In the genomic region with DNA sequence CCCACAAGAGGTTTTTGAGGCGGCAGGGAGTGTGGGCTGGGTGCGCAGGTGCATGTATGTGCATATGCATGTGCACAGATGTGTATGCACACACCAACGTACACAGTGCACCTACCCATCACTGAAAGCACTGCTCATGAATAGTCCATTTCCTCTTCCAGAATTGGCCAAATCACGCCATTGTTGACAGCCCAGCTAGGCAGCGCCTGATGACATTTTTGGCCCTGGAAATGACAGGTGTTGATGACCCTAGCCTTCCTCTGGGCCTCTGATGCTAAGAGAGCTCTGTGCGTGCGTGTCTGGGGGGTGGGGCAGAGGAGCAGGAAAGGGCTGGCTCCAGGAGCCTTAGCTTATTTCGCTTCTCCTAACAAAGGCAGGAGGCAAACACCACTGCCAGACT, we compare ENCODE assay signal across 17 cellular contexts.
DNase-seq lines count a peak whose midpoint lies in the region; ATAC-seq, FAIRE-seq and TF ChIP-seq lines count a peak whose summit lies in the region.
"Had no signal": no experiment of that assay in that cellular context is flagged by ENCODE, and none has a peak within 500 bp of the region (broad histone marks: within the 10 kb centered on the region; RNA-seq: fewer than 3 reads in every experiment).

No MANE protein-coding gene starts in this region.

- H4K20me1 ChIP-seq in osteoblast (ENCODE audit: insufficient read depth, low read length): no peaks in the 10 kb centered on the region

- no peak for ATAC-seq in GM21723 (IDR thresholded peaks at IDR 0.05; ENCODE audit: unreplicated experiment)

- no peak overlapping the region for H3K4me2 ChIP-seq in osteoblast (ENCODE audit: insufficient read depth, low read length)

- no peaks in the 10 kb centered on the region for H3K27me3 ChIP-seq in bronchial epithelial cell (ENCODE audit: control insufficient read depth, insufficient read depth, low read length)
- peaks cover 3% of the 10 kb centered on the region for H3K27me3 ChIP-seq in osteoblast (ENCODE audit: insufficient read depth, low read length)
- H3K27me3 ChIP-seq: adrenal gland, esophagus muscularis mucosa, ovary had no signal

- H2AFZ ChIP-seq in osteoblast (ENCODE audit: low read length): no peak overlapping the region

- no peak for TF ChIP-seq CTCF in bronchial epithelial cell (IDR thresholded peaks at IDR 0.05; ENCODE audit: insufficient read depth, low read length, severe bottlenecking)
- TF ChIP-seq CTCF in osteoblast (IDR thresholded peaks at IDR 0.05; ENCODE audit: extremely low read depth, low read depth, low read length): no peak

- FAIRE-seq in GM12891 (lab: Jason Lieb, UNC) (peak; percentile 73), bronchial epithelial cell (lab: Jason Lieb, UNC) (peak; percentile 89)

- no peaks in the 10 kb centered on the region for H3K9me3 ChIP-seq in osteoblast (ENCODE audit: low read depth, low read length)
- H3K9me3 ChIP-seq: adrenal gland, ovary had no signal

- H3K27ac ChIP-seq in osteoblast (ENCODE audit: low read depth, low read length): no peak overlapping the region
- H3K27ac ChIP-seq: ovary, skin epidermis had no signal

- H3K36me3 ChIP-seq in bronchial epithelial cell (ENCODE audit: control insufficient read depth, insufficient read depth, low read length) (no peaks in the 10 kb centered on the region), osteoblast (ENCODE audit: insufficient read depth, low read length) (no peaks in the 10 kb centered on the region)
- H3K36me3 ChIP-seq: adrenal gland, esophagus muscularis mucosa, ovary had no signal

- no peak for TF ChIP-seq POLR2A in GM12891 (IDR thresholded peaks at IDR 0.05; ENCODE audit: low read depth, low read length)

- peak in 2 of 3 experiments; percentile 9 to 64 for DNase-seq in NCI-H1417 (lab: John Stamatoyannopoulos, UW)
- no peak for DNase-seq in NCI-H1417 treated with DMSO at 0.1 percent for 48 hours (lab: John Stamatoyannopoulos, UW)
- no peak for DNase-seq in GM12891 (ENCODE audit: insufficient read length, low spot score)
- no peak for DNase-seq in bronchial epithelial cell (ENCODE audit: low read depth)
- peak; percentile 41 for DNase-seq in osteoblast (ENCODE audit: insufficient read length, low spot score, missing footprints)
- DNase-seq in activated effector memory CD4-positive, alpha-beta T cell treated with Interleukin-2 at 50 U/mL for 16 hours: no peak
- no peak for DNase-seq in posterior vena cava (ENCODE audit: low spot score)
- DNase-seq: caudate nucleus; DMS 273 treated with DMSO at 0.1 percent for 48 hours; effector CD8-positive, alpha-beta T cell; left ventricle myocardium superior; NCI-H2171; ovary had no signal

- H3K79me2 ChIP-seq in osteoblast (ENCODE audit: insufficient read depth, low read length): no peaks in the 10 kb centered on the region

- H3K4me1 ChIP-seq in osteoblast (ENCODE audit: insufficient read depth, low read length): no peaks in the 10 kb centered on the region
- H3K4me1 ChIP-seq: adrenal gland had no signal

- intact Hi-C loops in posterior vena cava (cut with DNase I): no loop called here

- H3K4me3 ChIP-seq in bronchial epithelial cell (ENCODE audit: low read depth, low read length) (no peak overlapping the region), osteoblast (ENCODE audit: insufficient read depth, low read length) (no peak overlapping the region)
- H3K4me3 ChIP-seq: adrenal gland, esophagus muscularis mucosa, ovary, skin epidermis had no signal

TF ChIP-seq in GM12891, 5 proteins besides CTCF, POLR2A, EP300 and RAD21:
- TF ChIP-seq POU2F2 (IDR thresholded peaks at IDR 0.05; ENCODE audit: low read depth, low read length) (no peak), PAX5 (IDR thresholded peaks at IDR 0.05; ENCODE audit: insufficient read depth, low read length, severe bottlenecking) (no peak), SPI1 (IDR thresholded peaks at IDR 0.05; ENCODE audit: low read depth, low read length) (peak; percentile 22; the same call in 1 of the 2 replicates)

Comparison
In these comparisons a context has a peak if more than half of its experiments do, and no peak if none do; other contexts are left out.
1. DNase-seq: peak in NCI-H1417 (2 of 3) and osteoblast (single experiment); none in NCI-H1417 treated with DMSO at 0.1 percent for 48 hours (single experiment), GM12891 (single experiment), bronchial epithelial cell (single experiment), activated effector memory CD4-positive, alpha-beta T cell treated with Interleukin-2 at 50 U/mL for 16 hours (single experiment) and posterior vena cava (single experiment).